Comparison of ENCODE assay signal across 1 cellular context in genomic region chr11:2996976-2997375, GRCh38.
TF ChIP-seq lines count a peak whose summit lies in the region.

No MANE protein-coding gene starts in this region.

TF ChIP-seq in WTC11, 78 proteins besides CTCF, POLR2A, EP300 and RAD21 (continued from another document):
- no peak for TF ChIP-seq ZNF219 (CRISPR knock-in tag; IDR thresholded peaks at IDR 0.05; ENCODE audit: borderline replicate concordance)
- TF ChIP-seq ESRRA (CRISPR knock-in tag; IDR thresholded peaks at IDR 0.05; ENCODE audit: borderline replicate concordance), result no peak
- no peak for TF ChIP-seq NR3C1 (CRISPR knock-in tag; conservative IDR thresholded peaks at IDR 0.05; ENCODE audit: low read depth)
- no peak for TF ChIP-seq CDX4 (CRISPR knock-in tag; IDR thresholded peaks at IDR 0.05; ENCODE audit: borderline replicate concordance)
- TF ChIP-seq MLX (CRISPR knock-in tag; IDR thresholded peaks at IDR 0.05), result no peak
- TF ChIP-seq RORB (CRISPR knock-in tag; IDR thresholded peaks at IDR 0.05), result no peak
- TF ChIP-seq NFYB (CRISPR knock-in tag; conservative IDR thresholded peaks at IDR 0.05; ENCODE audit: low read depth), result no peak
- TF ChIP-seq GABPB1 (CRISPR knock-in tag; IDR thresholded peaks at IDR 0.05), result no peak
- TF ChIP-seq NR2C2 (CRISPR knock-in tag; IDR thresholded peaks at IDR 0.05), result no peak
- no peak for TF ChIP-seq KAT7 (CRISPR knock-in tag; IDR thresholded peaks at IDR 0.05; ENCODE audit: borderline replicate concordance)
